In the genomic region with DNA sequence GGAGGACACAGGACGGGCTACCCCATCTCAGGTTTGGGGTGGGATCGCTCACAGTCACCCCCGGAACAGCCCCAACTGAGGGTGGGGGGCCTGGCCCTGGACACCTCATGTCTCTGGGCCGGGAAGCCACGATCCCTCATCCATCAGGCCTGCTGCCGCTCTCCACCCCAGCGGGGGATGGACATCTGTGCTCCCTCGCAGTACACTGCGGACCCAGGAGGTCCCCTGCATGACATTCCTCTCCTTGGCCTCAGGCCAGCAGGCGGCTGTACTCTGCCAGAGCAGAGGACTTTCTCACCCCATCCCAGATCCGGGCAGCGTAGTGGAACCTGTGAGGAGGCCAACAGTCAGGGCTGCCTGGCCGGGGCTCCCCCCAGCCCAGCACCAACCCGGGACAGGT, we compare ENCODE assay signal across 1 cellular context.
TF ChIP-seq lines count a peak whose summit lies in the region.

No MANE protein-coding gene starts in this region.

TF ChIP-seq in HEK293, 187 proteins besides CTCF, POLR2A, EP300 and RAD21:
- TF ChIP-seq BCL11B (tag by site-specific recombination; IDR thresholded peaks at IDR 0.05; ENCODE audit: low read depth) (no peak), ZNF148 (tag by site-specific recombination; IDR thresholded peaks at IDR 0.05; ENCODE audit: borderline replicate concordance) (no peak), PATZ1 (tag by site-specific recombination; IDR thresholded peaks at IDR 0.05) (peak; percentile 27; the same call in 1 of the 2 replicates), PRDM10 (tag by site-specific recombination; IDR thresholded peaks at IDR 0.05) (peak; percentile 78), GLIS1 (tag by site-specific recombination; IDR thresholded peaks at IDR 0.05) (peak; percentile 36; the same call in 1 of the 2 replicates), ZNF114 (tag by site-specific recombination; IDR thresholded peaks at IDR 0.05) (no peak), ZIC2 (tag by site-specific recombination; IDR thresholded peaks at IDR 0.05) (peak; percentile 93), ZNF23 (tag by site-specific recombination; IDR thresholded peaks at IDR 0.05; ENCODE audit: borderline replicate concordance) (no peak)
- TF ChIP-seq, protein P1, sequence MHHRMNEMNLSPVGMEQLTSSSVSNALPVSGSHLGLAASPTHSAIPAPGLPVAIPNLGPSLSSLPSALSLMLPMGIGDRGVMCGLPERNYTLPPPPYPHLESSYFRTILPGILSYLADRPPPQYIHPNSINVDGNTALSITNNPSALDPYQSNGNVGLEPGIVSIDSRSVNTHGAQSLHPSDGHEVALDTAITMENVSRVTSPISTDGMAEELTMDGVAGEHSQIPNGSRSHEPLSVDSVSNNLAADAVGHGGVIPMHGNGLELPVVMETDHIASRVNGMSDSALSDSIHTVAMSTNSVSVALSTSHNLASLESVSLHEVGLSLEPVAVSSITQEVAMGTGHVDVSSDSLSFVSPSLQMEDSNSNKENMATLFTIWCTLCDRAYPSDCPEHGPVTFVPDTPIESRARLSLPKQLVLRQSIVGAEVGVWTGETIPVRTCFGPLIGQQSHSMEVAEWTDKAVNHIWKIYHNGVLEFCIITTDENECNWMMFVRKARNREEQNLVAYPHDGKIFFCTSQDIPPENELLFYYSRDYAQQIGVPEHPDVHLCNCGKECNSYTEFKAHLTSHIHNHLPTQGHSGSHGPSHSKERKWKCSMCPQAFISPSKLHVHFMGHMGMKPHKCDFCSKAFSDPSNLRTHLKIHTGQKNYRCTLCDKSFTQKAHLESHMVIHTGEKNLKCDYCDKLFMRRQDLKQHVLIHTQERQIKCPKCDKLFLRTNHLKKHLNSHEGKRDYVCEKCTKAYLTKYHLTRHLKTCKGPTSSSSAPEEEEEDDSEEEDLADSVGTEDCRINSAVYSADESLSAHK (tag by site-specific recombination; IDR thresholded peaks at IDR 0.05): no peak
TF ChIP-seq in HEK293: peak in this region for 4.
